25 cellular contexts compared by ENCODE assay signal in genomic region chr17:61149106-61149505, GRCh38.
"Had no signal": no experiment of that assay in that cellular context is flagged by ENCODE, and none has a peak within 500 bp of the region (broad histone marks: within the 10 kb centered on the region; RNA-seq: fewer than 3 reads in every experiment).

No MANE protein-coding gene starts in this region.

- H3K27me3 Mint-ChIP-seq: activated CD4-positive, alpha-beta memory T cell treated with anti-CD3 and anti-CD28 coated beads for 36 hours; activated T-helper 17 cell treated with anti-CD3 and anti-CD28 coated beads, Interleukin-2, amount 50 U/mL, for 72 hours; T-helper 17 cell had no signal

- H3K27me3 ChIP-seq: adrenal gland had no signal

- H3K4me3 ChIP-seq: adrenal gland had no signal

- H3K4me3 Mint-ChIP-seq: activated CD4-positive, alpha-beta memory T cell treated with anti-CD3 and anti-CD28 coated beads for 36 hours; activated CD4-positive, alpha-beta T cell treated with anti-CD3 and anti-CD28 coated beads, Interleukin-2, amount 10 ng/mL, durations not matched to agents 7 days and 5 days; activated naive CD4-positive, alpha-beta T cell treated with anti-CD3 and anti-CD28 coated beads, Interleukin-2, amount 10 ng/mL, durations not matched to agents 7 days and 5 days; activated naive CD8-positive, alpha-beta T cell treated with anti-CD3 and anti-CD28 coated beads, Interleukin-2, amount 10 ng/mL, durations not matched to agents 7 days and 5 days; activated T-helper 17 cell treated with anti-CD3 and anti-CD28 coated beads, Interleukin-2, amount 50 U/mL, for 72 hours; T-helper 17 cell had no signal

- H3K36me3 Mint-ChIP-seq: activated CD4-positive, alpha-beta memory T cell treated with anti-CD3 and anti-CD28 coated beads for 36 hours; activated naive CD4-positive, alpha-beta T cell treated with anti-CD3 and anti-CD28 coated beads, Interleukin-2, amount 10 ng/mL, durations not matched to agents 7 days and 5 days had no signal

- H3K4me1 Mint-ChIP-seq: activated T-helper 17 cell treated with anti-CD3 and anti-CD28 coated beads, Interleukin-2, amount 50 U/mL, for 72 hours had no signal

- H3K9me3 Mint-ChIP-seq: activated CD4-positive, alpha-beta memory T cell treated with anti-CD3 and anti-CD28 coated beads for 36 hours; activated naive CD4-positive, alpha-beta T cell treated with anti-CD3 and anti-CD28 coated beads, Interleukin-2, amount 10 ng/mL, durations not matched to agents 7 days and 5 days; activated T-helper 17 cell treated with anti-CD3 and anti-CD28 coated beads, Interleukin-2, amount 50 U/mL, for 72 hours had no signal

- H3K36me3 ChIP-seq: adrenal gland had no signal

- DNase-seq: activated CD4-positive, alpha-beta memory T cell treated with anti-CD3 and anti-CD28 coated beads for 36 hours; activated CD4-positive, alpha-beta T cell treated with anti-CD3 and anti-CD28 coated beads, Interleukin-2, amount 10 ng/mL, durations not matched to agents 7 days and 5 days; activated CD4-positive, CD25-positive, alpha-beta regulatory T cell; activated CD8-positive, alpha-beta memory T cell treated with anti-CD3 and anti-CD28 coated beads for 24 hours; activated gamma-delta T cell; activated naive CD4-positive, alpha-beta T cell treated with anti-CD3 and anti-CD28 coated beads, Interleukin-2, amount 10 ng/mL, durations not matched to agents 7 days and 5 days; activated naive CD8-positive, alpha-beta T cell treated with anti-CD3 and anti-CD28 coated beads, Interleukin-2, amount 10 ng/mL, durations not matched to agents 7 days and 5 days; activated T-cell treated with anti-CD3 and anti-CD28 coated beads, Interleukin-2, amount 50 U/mL, for 48 hours; adrenal gland; anterior cingulate cortex; Karpas-422; NCI-H146; NCI-H187 treated with DMSO at 0.1 percent for 48 hours; NCI-H2081 treated with DMSO at 0.1 percent for 48 hours; NCI-H2171; NCI-H2227 treated with DMSO at 0.1 percent for 48 hours; NCI-H446 treated with DMSO at 0.1 percent for 48 hours; NCI-H524 treated with DMSO at 0.1 percent for 48 hours; NCI-H748 treated with DMSO at 0.1 percent for 48 hours; PC-3; SIG-M5; T-helper 17 cell; T-helper 9 cell had no signal

- H3K9me3 ChIP-seq: adrenal gland had no signal

- FAIRE-seq: TTC549 had no signal

- ATAC-seq: activated T-helper 17 cell treated with anti-CD3 and anti-CD28 coated beads, Interleukin-2, amount 50 U/mL, for 72 hours; PC-3; T-helper 17 cell had no signal

- H3K27ac ChIP-seq: adrenal gland had no signal

- H3K27ac Mint-ChIP-seq: activated CD4-positive, alpha-beta memory T cell treated with anti-CD3 and anti-CD28 coated beads for 36 hours; activated CD4-positive, alpha-beta T cell treated with anti-CD3 and anti-CD28 coated beads, Interleukin-2, amount 10 ng/mL, durations not matched to agents 7 days and 5 days; activated naive CD4-positive, alpha-beta T cell treated with anti-CD3 and anti-CD28 coated beads, Interleukin-2, amount 10 ng/mL, durations not matched to agents 7 days and 5 days; activated naive CD8-positive, alpha-beta T cell treated with anti-CD3 and anti-CD28 coated beads, Interleukin-2, amount 10 ng/mL, durations not matched to agents 7 days and 5 days; activated T-helper 17 cell treated with anti-CD3 and anti-CD28 coated beads, Interleukin-2, amount 50 U/mL, for 72 hours; T-helper 17 cell had no signal
